ENCODE assay signal across 15 cellular contexts in the genomic region with DNA sequence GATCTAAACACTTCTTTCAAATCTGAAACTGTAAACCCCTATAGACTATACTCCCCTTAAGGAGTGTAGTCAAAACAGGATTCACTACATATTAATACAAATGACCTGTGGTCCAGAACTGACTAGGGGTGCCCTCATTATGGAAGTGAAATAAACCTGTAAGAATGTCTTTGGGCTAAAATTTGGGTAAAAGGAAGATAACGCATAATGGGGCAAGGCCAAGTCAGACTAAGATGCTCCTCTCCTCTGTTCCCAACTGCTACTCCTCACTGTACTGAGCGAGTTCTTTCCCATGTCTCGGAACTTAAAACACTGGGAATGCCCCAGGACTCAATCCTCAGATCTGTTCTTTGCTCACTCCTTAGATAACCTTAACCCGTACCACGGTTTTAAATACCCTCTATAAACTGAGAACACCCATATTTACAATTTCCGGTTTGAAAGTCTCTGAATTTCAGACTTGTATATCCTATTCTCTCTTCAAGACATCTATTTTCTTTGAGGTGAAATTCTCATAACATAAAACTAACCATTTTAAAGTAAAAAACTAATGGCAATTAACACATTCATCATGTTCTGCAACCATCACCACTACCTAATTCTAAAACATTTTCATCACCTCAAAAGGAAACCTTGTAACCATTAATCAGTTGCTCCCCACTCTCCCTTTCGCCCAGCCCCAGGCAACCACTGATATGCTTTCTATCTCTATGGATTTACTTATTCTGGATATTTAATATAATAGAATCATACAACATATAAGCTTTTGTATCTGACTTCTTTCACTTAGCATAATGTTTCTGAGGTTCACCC.
DNase-seq lines count a peak whose midpoint lies in the region; ATAC-seq and TF ChIP-seq lines count a peak whose summit lies in the region.
"Had no signal": no experiment of that assay in that cellular context is flagged by ENCODE, and none has a peak within 500 bp of the region (broad histone marks: within the 10 kb centered on the region; RNA-seq: fewer than 3 reads in every experiment).

No MANE protein-coding gene starts in this region.

- no peak for TF ChIP-seq CTCF in DOHH2 (IDR thresholded peaks at IDR 0.05; ENCODE audit: low read depth, low read length, poor library complexity, severe bottlenecking)
- no peak for TF ChIP-seq CTCF in OCI-LY3 (IDR thresholded peaks at IDR 0.05; ENCODE audit: low read depth, low read length)

- no peak overlapping the region for H3K27ac ChIP-seq in DOHH2 (ENCODE audit: low read depth, low read length)
- no peak overlapping the region for H3K27ac ChIP-seq in OCI-LY3 (ENCODE audit: low read length)
- H3K27ac ChIP-seq in mucosa of rectum (ENCODE audit: low read depth in 2 of 2, low read length in 2 of 2) = peak overlapping the region; percentile 10 to 23
- no peak overlapping the region for H3K27ac ChIP-seq in caudate nucleus (ENCODE audit: low read depth, low read length)
- H3K27ac ChIP-seq: gastrocnemius medialis, neutrophil, upper lobe of left lung had no signal

- no peak overlapping the region for H3K9ac ChIP-seq in OCI-LY3 (ENCODE audit: low read length)
- no peak overlapping the region for H3K9ac ChIP-seq in mucosa of rectum (ENCODE audit: low read depth in 1 of 2, low read length in 2 of 2)

- H3K9me2 ChIP-seq in DOHH2 (replicated peaks; ENCODE audit: control insufficient read depth, low read length) = no peaks in the 10 kb centered on the region

- H3K9me3 ChIP-seq in DOHH2 (ENCODE audit: control insufficient read depth, insufficient read depth, low read length) = no peaks in the 10 kb centered on the region
- no peaks in the 10 kb centered on the region for H3K9me3 ChIP-seq in OCI-LY3 (ENCODE audit: insufficient read depth, low read length)
- H3K9me3 ChIP-seq in mucosa of rectum (ENCODE audit: control insufficient read depth in 2 of 2, low read length in 2 of 2) = no peaks in the 10 kb centered on the region
- H3K9me3 ChIP-seq: gastrocnemius medialis, neutrophil, upper lobe of left lung had no signal

- H3K79me2 ChIP-seq in DOHH2 (ENCODE audit: control insufficient read depth, low read length) (peaks cover 94% of the 10 kb centered on the region), OCI-LY3 (ENCODE audit: low read length) (peaks cover 77% of the 10 kb centered on the region)

- peak; percentile 27 for ATAC-seq in GM19463 (IDR thresholded peaks at IDR 0.05; ENCODE audit: unreplicated experiment)
- no peak for ATAC-seq in HG03521 (IDR thresholded peaks at IDR 0.05; ENCODE audit: unreplicated experiment)
- no peak for ATAC-seq in HG02642 (IDR thresholded peaks at IDR 0.05; ENCODE audit: poor library complexity, unreplicated experiment)
- ATAC-seq: gastrocnemius medialis, sciatic nerve had no signal

- H3K4me3 ChIP-seq in DOHH2 (ENCODE audit: low read length) = peak overlapping the region; percentile 13
- H3K4me3 ChIP-seq in OCI-LY3 (ENCODE audit: low read length) = peak overlapping the region; percentile 53
- H3K4me3 ChIP-seq in mucosa of rectum (ENCODE audit: low read length in 2 of 2) = peak overlapping the region in 1 of 2 donors; percentile 32
- H3K4me3 ChIP-seq: gastrocnemius medialis, upper lobe of left lung had no signal

- H3K4me2 ChIP-seq in DOHH2 (ENCODE audit: low read length) (peak overlapping the region; percentile 44), OCI-LY3 (ENCODE audit: low read length) (peak overlapping the region; percentile 78)

- DNase-seq in caudate nucleus (lab: John Stamatoyannopoulos, UW) (no peak), DMS153 treated with DMSO at 0.1 percent for 48 hours (lab: John Stamatoyannopoulos, UW; ENCODE audit: unreplicated experiment) (no peak)
- DNase-seq: gastrocnemius medialis; NCI-H2081; NCI-H748 treated with DMSO at 0.1 percent for 48 hours; stimulated activated CD4-positive, alpha-beta T cell treated with anti-CD3 and anti-CD28 coated beads, Interleukin-4, amount 100 ng/mL, for 1 hour; upper lobe of left lung had no signal

- no peaks in the 10 kb centered on the region for H3K27me3 ChIP-seq in DOHH2 (ENCODE audit: control insufficient read depth, low read length)
- peaks cover 55% of the 10 kb centered on the region for H3K27me3 ChIP-seq in OCI-LY3 (ENCODE audit: low read depth, low read length)
- H3K27me3 ChIP-seq in mucosa of rectum (ENCODE audit: control insufficient read depth in 2 of 2, insufficient read depth in 2 of 2, low read length in 2 of 2) = no peaks in the 10 kb centered on the region
- H3K27me3 ChIP-seq: gastrocnemius medialis, neutrophil, upper lobe of left lung had no signal

- H3F3A ChIP-seq in DOHH2 (ENCODE audit: control insufficient read depth, insufficient read depth) = peaks cover 3% of the 10 kb centered on the region; the same call in 1 of the 2 replicates

- H3K36me3 ChIP-seq in DOHH2 (ENCODE audit: control insufficient read depth, low read length) = 0 out of 2 replicates have a peak, but pooled peaks cover 3% of the 10 kb centered on the region
- H3K36me3 ChIP-seq in OCI-LY3 (replicated peaks; ENCODE audit: low read depth, low read length) = no peaks in the 10 kb centered on the region
- H3K36me3 ChIP-seq in mucosa of rectum (ENCODE audit: control insufficient read depth in 2 of 2, insufficient read depth in 2 of 2, low read length in 2 of 2) = no peaks in the 10 kb centered on the region
- H3K36me3 ChIP-seq: gastrocnemius medialis, upper lobe of left lung had no signal

- peaks cover 16% of the 10 kb centered on the region; the same call in 1 of the 2 replicates for H4K20me1 ChIP-seq in DOHH2 (ENCODE audit: control insufficient read depth, insufficient read depth, low read depth, low read length)
- peaks cover 81% of the 10 kb centered on the region for H4K20me1 ChIP-seq in OCI-LY3 (ENCODE audit: insufficient read depth, low read length)

- H3K4me1 ChIP-seq in DOHH2 (ENCODE audit: control insufficient read depth, low read length) (peaks cover 44% of the 10 kb centered on the region), OCI-LY3 (ENCODE audit: low read length) (peaks cover 48% of the 10 kb centered on the region), mucosa of rectum (ENCODE audit: control insufficient read depth in 2 of 2, insufficient read depth in 2 of 2, low read length in 2 of 2) (peaks cover 18 to 30% of the 10 kb centered on the region in 2 donors)

- no peak overlapping the region for H2AFZ ChIP-seq in OCI-LY3 (ENCODE audit: low read depth, low read length)

Comparison
In these comparisons a context has a peak if more than half of its experiments do, and no peak if none do; other contexts are left out.
1. H3K27ac ChIP-seq: peak in mucosa of rectum (2 of 2); none in DOHH2 (single experiment), OCI-LY3 (single experiment) and caudate nucleus (single experiment).